ENCODE assay signal across 14 cellular contexts in genomic region chr5:74322944-74323343, GRCh38.
"Had no signal": no experiment of that assay in that cellular context is flagged by ENCODE, and none has a peak within 500 bp of the region (broad histone marks: within the 10 kb centered on the region; RNA-seq: fewer than 3 reads in every experiment).

No MANE protein-coding gene starts in this region.

- H3K27ac ChIP-seq: heart right ventricle, prostate gland, suprapubic skin had no signal

- FAIRE-seq: frontal cortex had no signal

- H3K36me3 ChIP-seq: heart right ventricle, prostate gland, suprapubic skin had no signal

- H3K9me3 ChIP-seq: heart right ventricle, prostate gland, suprapubic skin had no signal

- H3K4me3 ChIP-seq: heart right ventricle, prostate gland, suprapubic skin had no signal

- H3K4me1 ChIP-seq: prostate gland, suprapubic skin had no signal

- DNase-seq: activated CD4-positive, alpha-beta T cell treated with anti-CD3 and anti-CD28 coated beads for 48 hours; activated naive CD4-positive, alpha-beta T cell; activated naive CD8-positive, alpha-beta T cell treated with anti-CD3 and anti-CD28 coated beads, Interleukin-2, amount 10 ng/mL, durations not matched to agents 7 days and 5 days; cortex of kidney; effector memory CD4-positive, alpha-beta T cell; heart right ventricle; mesendoderm; occipital lobe; T-helper 17 cell had no signal

- ATAC-seq: heart right ventricle, sciatic nerve, T-helper 17 cell, WTC11 had no signal

- H3K27me3 ChIP-seq: heart right ventricle, suprapubic skin had no signal
